Comparison of ENCODE assay signal across 8 cellular contexts in the genomic region with DNA sequence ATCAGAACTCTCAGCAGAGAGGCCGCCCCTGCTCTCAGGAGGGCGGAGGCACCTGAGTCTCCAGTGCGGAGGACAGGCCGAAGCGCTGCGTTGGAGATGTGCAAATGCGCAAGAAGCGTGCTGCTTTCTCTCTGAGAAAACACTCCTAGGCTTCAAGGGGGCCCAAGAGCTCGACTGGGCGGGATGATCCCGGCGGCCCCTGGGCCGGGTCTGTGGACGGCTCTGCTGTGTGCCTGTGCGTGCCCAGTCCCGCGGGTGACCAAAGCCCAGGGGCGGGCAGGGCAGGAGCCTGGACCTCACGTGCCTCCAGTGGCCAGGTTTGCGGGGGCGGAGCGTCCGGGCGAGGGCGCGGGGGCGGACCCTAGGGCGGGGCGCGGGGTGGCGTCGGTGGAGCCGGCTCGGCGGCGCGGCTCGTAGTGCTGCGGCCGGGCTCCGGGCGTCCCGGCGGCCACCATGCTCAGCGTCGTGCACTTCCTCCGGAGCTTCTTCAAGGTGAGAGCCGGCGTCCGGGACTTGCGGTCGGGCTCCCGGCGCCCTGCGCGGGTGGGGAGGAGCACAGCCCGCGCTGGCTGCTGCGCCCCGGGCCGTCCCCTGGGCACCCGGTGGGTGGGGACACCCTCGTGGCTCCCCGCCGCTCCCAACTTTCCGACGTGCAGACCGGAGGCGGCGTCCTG. TPM values are rescaled to one million over a fixed set of nuclear protein-coding genes. Genes with fewer than 3 reads are reported as not detected.
DNase-seq lines count a peak whose midpoint lies in the region; ATAC-seq, FAIRE-seq and TF ChIP-seq lines count a peak whose summit lies in the region.

A gene with protein sequence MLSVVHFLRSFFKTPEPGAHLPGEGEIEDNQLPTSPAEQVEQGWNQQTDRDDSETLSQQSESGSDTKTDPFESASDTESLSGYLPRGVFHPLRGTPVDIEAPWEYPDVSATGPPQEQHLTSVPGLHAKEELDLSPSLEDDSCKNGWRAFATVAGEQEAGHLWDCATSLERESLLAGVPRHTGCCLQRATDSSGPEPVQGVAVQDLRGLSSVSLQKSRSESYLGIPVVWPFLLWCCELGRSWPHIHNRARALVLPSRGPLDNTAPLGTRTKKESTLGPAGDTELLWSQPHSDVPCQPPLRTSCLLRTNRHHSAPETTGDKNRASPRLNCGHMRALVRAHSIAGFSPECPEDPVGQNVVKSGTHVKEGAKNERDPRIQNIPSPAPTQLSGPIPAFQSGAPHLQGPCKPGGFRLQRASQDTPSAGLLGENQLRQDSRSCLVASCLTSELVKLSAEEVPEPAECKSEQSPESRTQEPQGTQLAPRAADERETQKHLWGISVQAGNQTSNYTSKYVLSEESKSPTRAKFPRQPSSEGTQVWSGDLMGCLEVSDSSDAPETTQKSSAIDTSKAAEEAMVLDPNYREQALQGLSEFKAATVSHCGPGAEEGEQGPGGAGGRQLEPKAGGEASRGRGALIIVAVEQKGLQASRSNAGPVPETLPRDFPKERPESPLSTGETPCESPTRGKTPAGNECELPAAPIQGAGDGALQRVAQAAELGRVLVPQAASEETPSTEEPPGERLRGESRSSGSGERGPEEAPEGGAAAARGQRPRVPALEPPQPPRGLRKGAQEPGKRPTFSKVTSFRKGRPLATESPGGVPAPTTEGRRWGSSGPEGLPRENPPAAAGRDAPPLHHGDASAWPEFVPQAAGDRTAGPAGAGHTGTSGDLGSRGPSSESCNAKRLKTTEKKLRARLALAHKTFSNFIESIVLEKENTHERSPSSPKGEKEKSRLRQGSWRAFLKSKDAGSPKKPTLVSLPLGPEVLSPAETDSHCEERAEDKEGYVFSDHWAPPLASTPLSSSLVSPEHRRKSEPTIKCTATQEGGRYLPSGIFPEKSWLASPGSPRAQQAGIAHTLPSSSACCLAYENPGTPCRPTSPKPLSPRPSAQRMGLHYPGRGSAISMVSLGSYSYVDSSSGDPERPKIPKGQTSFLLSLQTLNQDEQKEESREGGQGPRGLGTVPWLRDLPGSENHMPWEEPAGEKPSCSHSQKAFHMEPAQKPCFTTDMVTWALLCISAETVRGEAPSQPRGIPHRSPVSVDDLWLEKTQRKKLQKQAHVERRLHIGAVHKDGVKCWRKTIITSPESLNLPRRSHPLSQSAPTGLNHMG (N-terminal part only) (plus strand): TSS at position 414 of the 674 bp plus-strand sequence. CDS start 40 bp downstream, at position 454.

- FAIRE-seq in GM12878 (lab: Jason Lieb, UNC): no peak

- no peak for TF ChIP-seq EP300 in GM12878 (IDR thresholded peaks at IDR 0.05; ENCODE audit: borderline replicate concordance in 1 of 2, control insufficient read depth in 1 of 2, low read depth in 2 of 2, low read length in 2 of 2)
- TF ChIP-seq EP300 in suprapubic skin (IDR thresholded peaks at IDR 0.05): no peak

- H3K27ac ChIP-seq in GM12878 (ENCODE audit: control insufficient read depth, insufficient read depth) (no peak within 1 kb of the TSS), suprapubic skin (peak within 1 kb of the TSS; percentile 31)

- no TSS peak for BruUV-seq in GM12878 (replicated peaks; lab: Mats Ljungman, UMichigan)

- no peaks in the 10 kb centered on the region for H3K36me3 ChIP-seq in GM12878 (ENCODE audit: control insufficient read depth in 2 of 2, insufficient read depth in 2 of 2, low read length in 1 of 2)
- no peaks in the 10 kb centered on the region for H3K36me3 ChIP-seq in kidney epithelial cell (ENCODE audit: control insufficient read depth, insufficient read depth, low read length)
- H3K36me3 ChIP-seq in suprapubic skin: no peaks in the 10 kb centered on the region

- H3K9ac ChIP-seq in GM12878 (ENCODE audit: control insufficient read depth, insufficient read depth, low read length): no peak within 1 kb of the TSS

- TF ChIP-seq CTCF in LNCaP clone FGC (IDR thresholded peaks at IDR 0.05; ENCODE audit: control insufficient read depth, extremely low read depth, insufficient read depth) (no peak), GM12878 (IDR thresholded peaks at IDR 0.05 in 2 of 3, conservative IDR thresholded peaks at IDR 0.05 in 1 of 3; ENCODE audit: control insufficient read depth in 2 of 3, extremely low read depth in 1 of 3, insufficient read depth in 1 of 3, low read depth in 3 of 3, low read length in 3 of 3) (no peak), kidney epithelial cell (IDR thresholded peaks at IDR 0.05; ENCODE audit: insufficient read depth, low read length, poor library complexity, severe bottlenecking) (no peak), suprapubic skin (IDR thresholded peaks at IDR 0.05) (no peak)

- peak; percentile 21 for DNase-seq in activated T-cell treated with anti-CD3 and anti-CD28 coated beads for 48 hours (ENCODE audit: low read depth)
- DNase-seq in activated T-cell treated with anti-CD3 and anti-CD28 coated beads for 4 hours: no peak
- DNase-seq in LNCaP clone FGC (ENCODE audit: low read depth): peak; percentile 19
- no peak for DNase-seq in GM12878 (ENCODE audit: low read depth, low spot score)
- DNase-seq in kidney epithelial cell (ENCODE audit: low read depth): no peak
- DNase-seq in suprapubic skin (ENCODE audit: low spot score in 2 of 2): no peak
- no peak for DNase-seq in T-helper 9 cell

- CTCF ChIA-PET in GM12878 (lab: Yijun Ruan, JAX): no interaction called here

- no peaks in the 10 kb centered on the region for H3K4me1 ChIP-seq in GM12878 (ENCODE audit: control insufficient read depth, insufficient read depth, low read length)
- H3K4me1 ChIP-seq in suprapubic skin: peaks cover 10% of the 10 kb centered on the region

- H2AFZ ChIP-seq in GM12878 (ENCODE audit: control insufficient read depth, low read depth, low read length): no peak within 1 kb of the TSS

- no peaks in the 10 kb centered on the region for H3K9me3 ChIP-seq in GM12878 (replicated peaks; ENCODE audit: control insufficient read depth, insufficient read depth, low read length)
- H3K9me3 ChIP-seq in suprapubic skin: no peaks in the 10 kb centered on the region

- 16% methylated on average over 39 of the region's 70 CpGs for WGBS in GM12878 (ENCODE audit: insufficient coverage, insufficient replicate concordance, low lambda C conversion rate, missing lambda C conversion rate)
- WGBS in suprapubic skin: 0% methylated on average over 4 of the region's 70 CpGs

- RAD21 ChIA-PET in GM12878 (lab: Charles Lee; ENCODE audit: unreplicated experiment): interaction anchor here (1.0 kb wide), 1 partner anchor 37 kb away, joined by 4 read pairs; no protein-coding TSS in a partner anchor

- in situ Hi-C loops in GM12878 (cut with MboI): no loop called here

- TF ChIP-seq POLR2A in GM12878 (IDR thresholded peaks at IDR 0.05; ENCODE audit: low read depth, low read length) (no peak), suprapubic skin (IDR thresholded peaks at IDR 0.05) (no peak)

- no peak within 1 kb of the TSS for H3K4me2 ChIP-seq in GM12878 (ENCODE audit: control insufficient read depth, insufficient read depth)

- POLR2A ChIA-PET in GM12878 (lab: Charles Lee): no interaction called here

- ATAC-seq in GM12878: peak; percentile 71
- ATAC-seq in GM18498 (IDR thresholded peaks at IDR 0.05; ENCODE audit: unreplicated experiment): no peak

- peaks cover 3% of the 10 kb centered on the region in 2 experiments; a peak in 3 of 4 replicates for H3K27me3 ChIP-seq in GM12878 (replicated peaks in 1 of 2; ENCODE audit: control insufficient read depth in 2 of 2, insufficient read depth in 2 of 2, low read length in 1 of 2)
- H3K27me3 ChIP-seq in kidney epithelial cell (ENCODE audit: control insufficient read depth, insufficient read depth, low read length): peaks cover 20% of the 10 kb centered on the region
- peaks cover 39% of the 10 kb centered on the region for H3K27me3 ChIP-seq in suprapubic skin

- H3K79me2 ChIP-seq in GM12878 (ENCODE audit: control insufficient read depth, insufficient read depth, low read length): no peaks in the 10 kb centered on the region

- TF ChIP-seq RAD21 in GM12878 (IDR thresholded peaks at IDR 0.05; ENCODE audit: insufficient read depth, low read depth, low read length): no peak

- intact Hi-C loops in GM12878 (cut with micrococcal nuclease; ENCODE audit: unreplicated experiment): no loop called here

- H4K20me1 ChIP-seq in GM12878 (ENCODE audit: control insufficient read depth, insufficient read depth): no peaks in the 10 kb centered on the region

- H3K4me3 ChIP-seq in LNCaP clone FGC (ENCODE audit: low read depth, low read length): peak within 1 kb of the TSS; percentile 63
- H3K4me3 ChIP-seq in GM12878: no peak within 1 kb of the TSS
- peak within 1 kb of the TSS; percentile 33 for H3K4me3 ChIP-seq in kidney epithelial cell (ENCODE audit: low read depth, low read length)
- peak within 1 kb of the TSS; percentile 54 for H3K4me3 ChIP-seq in suprapubic skin

- SMC1A ChIA-PET in GM12878 (lab: Charles Lee; ENCODE audit: uncharacterized antibody, unreplicated experiment): no interaction called here

TF ChIP-seq in GM12878, 131 proteins besides CTCF, POLR2A, EP300 and RAD21 (continues in another document):
- TF ChIP-seq HDAC2 (IDR thresholded peaks at IDR 0.05) (no peak), POU2F2 (IDR thresholded peaks at IDR 0.05; ENCODE audit: borderline replicate concordance, low read depth, low read length) (no peak), SMC3 (IDR thresholded peaks at IDR 0.05; ENCODE audit: borderline replicate concordance, low read length) (no peak)

RNA-seq across cellular contexts. Expression of the gene that starts here (rescaled TPM):
- 15.4 and 16.4 TPM in 2 replicates for total RNA-seq in GM12878 (2013; cell fraction: nucleolus; rRNA removed)
- total RNA-seq in GM12878 (2014; rRNA removed) (not detected in 2 replicates), GM12878 (2014; rRNA removed; fragmentation: Illumina TruSeq; extraction: Trizol) (not detected in 2 replicates), GM12878 (2021) (0.21 TPM in 2 replicates), kidney epithelial cell (9.3 and 14.9 TPM in 2 replicates), suprapubic skin (100 to 1,000 TPM; 108 to 378 (median 134) TPM)
- not detected for polyA plus RNA-seq in GM12878 (2011; ENCODE audit: low read depth)
- polyA plus RNA-seq in GM12878 (2011; rRNA removed) (0.04 and 0.12 TPM in 2 replicates), GM12878 (2014; fragmentation: Illumina TruSeq; extraction: Trizol) (0.06 TPM in 1 of 2 replicates, not detected in the other), GM12878 (2014; fragmentation: Nextera tagmentation; extraction: Ambion mirVana) (under 1 TPM in 1 of 2 experiments, not detected in 1; 0.02 TPM), GM12878 (2014; rRNA removed) (not detected in 2 replicates), GM12878 (2016; fragmentation: Nextera tagmentation; extraction: Ambion mirVana) (under 1 TPM in 1 of 2 experiments, not detected in 1; 0.24 TPM)
- 0.15 and 0.16 TPM in 2 replicates for polyA plus RNA-seq in GM12878 (2011; cell fraction: cytosol; rRNA removed)
- 1.2 and 1.8 TPM in 2 replicates for polyA plus RNA-seq in GM12878 (2011; cell fraction: nucleus; rRNA removed)
- polyA plus RNA-seq in GM12878 (2012): 0.04 and 0.11 TPM in 2 replicates
- 0.41 and 0.66 TPM in 2 replicates for polyA minus RNA-seq in GM12878 (2011; rRNA and poly(A)+ RNA removed)
- polyA minus RNA-seq in GM12878 (2011; cell fraction: cytosol; rRNA and poly(A)+ RNA removed): 0.42 TPM in 1 of 2 replicates, not detected in the other
- polyA minus RNA-seq in GM12878 (2011; cell fraction: nucleus; rRNA and poly(A)+ RNA removed): 0.60 and 0.77 TPM in 2 replicates

Comparison
In these comparisons a context has a peak if more than half of its experiments do, and no peak if none do; other contexts are left out.
1. DNase-seq: peak in activated T-cell treated with anti-CD3 and anti-CD28 coated beads for 48 hours (single experiment) and LNCaP clone FGC (single experiment); none in activated T-cell treated with anti-CD3 and anti-CD28 coated beads for 4 hours (single experiment), GM12878 (single experiment), kidney epithelial cell (single experiment), suprapubic skin (0 of 2) and T-helper 9 cell (single experiment).